In genomic region chr3:182214406-182214805, GRCh38 we compare ENCODE assay signal across 27 cellular contexts.
"Had no signal": no experiment of that assay in that cellular context is flagged by ENCODE, and none has a peak within 500 bp of the region (broad histone marks: within the 10 kb centered on the region; RNA-seq: fewer than 3 reads in every experiment).

No MANE protein-coding gene starts in this region.

- DNase-seq: activated CD4-positive, alpha-beta memory T cell treated with anti-CD3 and anti-CD28 coated beads for 36 hours; activated CD4-positive, alpha-beta T cell treated with anti-CD3 and anti-CD28 coated beads, Interleukin-2, amount 10 ng/mL, durations not matched to agents 24 days and 14 days; activated CD4-positive, CD25-positive, alpha-beta regulatory T cell treated with anti-CD3 and anti-CD28 coated beads, Interleukin-2, amount 50 U/mL, for 72 hours; activated CD8-positive, alpha-beta memory T cell treated with anti-CD3 and anti-CD28 coated beads, Interleukin-2, amount 50 U/mL, for 4 hours; activated gamma-delta T cell; activated naive CD4-positive, alpha-beta T cell treated with anti-CD3 and anti-CD28 coated beads, Interleukin-2, amount 10 ng/mL, durations not matched to agents 7 days and 5 days; activated naive CD8-positive, alpha-beta T cell treated with anti-CD3 and anti-CD28 coated beads, Interleukin-2, amount 10 ng/mL, durations not matched to agents 7 days and 5 days; activated T-cell treated with anti-CD3 and anti-CD28 coated beads, Interleukin-2, amount 50 U/mL, for 1 hour; dermis blood vessel endothelial cell; effector CD4-positive, alpha-beta T cell; hippocampal formation; kidney; lower lobe of right lung; mesenchymal stem cell; natural killer cell; occipital lobe; spleen; stimulated activated naive CD4-positive, alpha-beta T cell; T-helper 17 cell; T1000 had no signal

- H3K36me3 ChIP-seq: ascending aorta, esophagus muscularis mucosa, gastroesophageal sphincter, lower lobe of right lung, neural progenitor cell, spleen, tibial nerve had no signal

- H3K9me3 ChIP-seq: ascending aorta, esophagus muscularis mucosa, gastroesophageal sphincter, lower lobe of right lung, psoas muscle, spleen, tibial nerve had no signal

- H3K27me3 ChIP-seq: ascending aorta, esophagus muscularis mucosa, gastroesophageal sphincter, neural progenitor cell, spleen, tibial nerve had no signal

- H3K4me1 ChIP-seq: ascending aorta, esophagus muscularis mucosa, parathyroid adenoma, psoas muscle, spleen, tibial nerve had no signal

- ATAC-seq: gastroesophageal sphincter, lower lobe of right lung, natural killer cell, psoas muscle, T-helper 17 cell had no signal

- H3K4me3 ChIP-seq: ascending aorta, esophagus muscularis mucosa, gastroesophageal sphincter, lower lobe of right lung, neural progenitor cell, psoas muscle, spleen, tibial nerve had no signal

- H3K27ac ChIP-seq: ascending aorta, esophagus muscularis mucosa, gastroesophageal sphincter, lower lobe of right lung, neural progenitor cell, parathyroid adenoma, psoas muscle, spleen, tibial nerve had no signal
